9 cellular contexts compared by ENCODE assay signal in genomic region chr2:45889620-45890019, GRCh38.
DNase-seq lines count a peak whose midpoint lies in the region; ATAC-seq and TF ChIP-seq lines count a peak whose summit lies in the region.
"Had no signal": no experiment of that assay in that cellular context is flagged by ENCODE, and none has a peak within 500 bp of the region (broad histone marks: within the 10 kb centered on the region; RNA-seq: fewer than 3 reads in every experiment).

No MANE protein-coding gene starts in this region.

- no peaks in the 10 kb centered on the region for H3K27me3 ChIP-seq in stomach

- peak overlapping the region in 3 of 5 donors; percentile 25 to 65 (median 54) for H3K27ac ChIP-seq in stomach

- no peak overlapping the region for H3K27ac Mint-ChIP-seq in activated CD8-positive, alpha-beta T cell treated with anti-CD3 and anti-CD28 coated beads for 36 hours
- no peak overlapping the region for H3K27ac Mint-ChIP-seq in activated CD8-positive, alpha-beta T cell treated with anti-CD3 and anti-CD28 coated beads, Interleukin-2, amount 10 ng/mL, durations not matched to agents 7 days and 5 days
- H3K27ac Mint-ChIP-seq in activated naive CD8-positive, alpha-beta T cell treated with anti-CD3 and anti-CD28 coated beads, Interleukin-2, amount 50 U/mL, for 24 hours: no peak overlapping the region
- no peak overlapping the region for H3K27ac Mint-ChIP-seq in T-helper 2 cell treated with Interferon-gamma antibody and Interleukin-4, amounts not matched to agents 5 μg/mL and 100 μg/mL, for 36 hours

- peaks cover 41 to 92% (median 67%) of the 10 kb centered on the region in 4 donors for H3K4me1 ChIP-seq in stomach

- no peak overlapping the region for H3K4me3 Mint-ChIP-seq in activated CD8-positive, alpha-beta T cell treated with anti-CD3 and anti-CD28 coated beads for 36 hours
- no peak overlapping the region for H3K4me3 Mint-ChIP-seq in activated CD8-positive, alpha-beta T cell treated with anti-CD3 and anti-CD28 coated beads, Interleukin-2, amount 10 ng/mL, durations not matched to agents 7 days and 5 days
- no peak overlapping the region for H3K4me3 Mint-ChIP-seq in activated naive CD8-positive, alpha-beta T cell treated with anti-CD3 and anti-CD28 coated beads, Interleukin-2, amount 50 U/mL, for 24 hours
- no peak overlapping the region for H3K4me3 Mint-ChIP-seq in T-helper 2 cell treated with Interferon-gamma antibody and Interleukin-4, amounts not matched to agents 5 μg/mL and 100 μg/mL, for 36 hours

- WGBS in stomach, 5 donors: 32 to 53% (median 36%) methylated on average over 4 of the region's 4 CpGs

- no peak for TF ChIP-seq POLR2A in stomach (IDR thresholded peaks at IDR 0.05)

- ATAC-seq in activated CD8-positive, alpha-beta T cell treated with anti-CD3 and anti-CD28 coated beads for 36 hours: peak; percentile 57
- ATAC-seq in activated CD8-positive, alpha-beta T cell treated with anti-CD3 and anti-CD28 coated beads, Interleukin-2, amount 10 ng/mL, durations not matched to agents 7 days and 5 days: no peak
- ATAC-seq in HG02571 (IDR thresholded peaks at IDR 0.05; ENCODE audit: unreplicated experiment): peak; percentile 47
- peak; percentile 87 for ATAC-seq in activated naive CD8-positive, alpha-beta T cell treated with anti-CD3 and anti-CD28 coated beads, Interleukin-2, amount 50 U/mL, for 24 hours

- TF ChIP-seq EP300 in stomach (IDR thresholded peaks at IDR 0.05): no peak

- POLR2A ChIA-PET in activated CD8-positive, alpha-beta T cell treated with anti-CD3 and anti-CD28 coated beads for 36 hours (lab: Charles Lee): no interaction called here
- POLR2A ChIA-PET in activated CD8-positive, alpha-beta T cell treated with anti-CD3 and anti-CD28 coated beads, Interleukin-2, amount 10 ng/mL, durations not matched to agents 7 days and 5 days (lab: Charles Lee): interaction anchor here (1.1 to 1.7 kb wide), 2 partner anchors 40 to 109 kb away, joined by 3 to 4 read pairs; no protein-coding TSS in a partner anchor

- H3K4me1 Mint-ChIP-seq in activated CD8-positive, alpha-beta T cell treated with anti-CD3 and anti-CD28 coated beads for 36 hours (ENCODE audit: low read depth): peaks cover 33% of the 10 kb centered on the region
- H3K4me1 Mint-ChIP-seq in activated CD8-positive, alpha-beta T cell treated with anti-CD3 and anti-CD28 coated beads, Interleukin-2, amount 10 ng/mL, durations not matched to agents 7 days and 5 days (ENCODE audit: low read depth): peaks cover 48% of the 10 kb centered on the region
- peaks cover 46% of the 10 kb centered on the region for H3K4me1 Mint-ChIP-seq in activated naive CD8-positive, alpha-beta T cell treated with anti-CD3 and anti-CD28 coated beads, Interleukin-2, amount 50 U/mL, for 24 hours
- H3K4me1 Mint-ChIP-seq in T-helper 2 cell treated with Interferon-gamma antibody and Interleukin-4, amounts not matched to agents 5 μg/mL and 100 μg/mL, for 36 hours (ENCODE audit: low read depth): peaks cover 36% of the 10 kb centered on the region

- no peaks in the 10 kb centered on the region for H3K27me3 Mint-ChIP-seq in activated CD8-positive, alpha-beta T cell treated with anti-CD3 and anti-CD28 coated beads for 36 hours
- H3K27me3 Mint-ChIP-seq in activated CD8-positive, alpha-beta T cell treated with anti-CD3 and anti-CD28 coated beads, Interleukin-2, amount 10 ng/mL, durations not matched to agents 7 days and 5 days (ENCODE audit: low read depth): no peaks in the 10 kb centered on the region
- no peaks in the 10 kb centered on the region for H3K27me3 Mint-ChIP-seq in activated naive CD8-positive, alpha-beta T cell treated with anti-CD3 and anti-CD28 coated beads, Interleukin-2, amount 50 U/mL, for 24 hours
- no peaks in the 10 kb centered on the region for H3K27me3 Mint-ChIP-seq in T-helper 2 cell treated with Interferon-gamma antibody and Interleukin-4, amounts not matched to agents 5 μg/mL and 100 μg/mL, for 36 hours (ENCODE audit: low read depth)

- no peaks in the 10 kb centered on the region for H3K36me3 Mint-ChIP-seq in activated CD8-positive, alpha-beta T cell treated with anti-CD3 and anti-CD28 coated beads for 36 hours (ENCODE audit: low read depth)
- H3K36me3 Mint-ChIP-seq in activated CD8-positive, alpha-beta T cell treated with anti-CD3 and anti-CD28 coated beads, Interleukin-2, amount 10 ng/mL, durations not matched to agents 7 days and 5 days (ENCODE audit: low read depth): no peaks in the 10 kb centered on the region
- H3K36me3 Mint-ChIP-seq in activated naive CD8-positive, alpha-beta T cell treated with anti-CD3 and anti-CD28 coated beads, Interleukin-2, amount 50 U/mL, for 24 hours (ENCODE audit: low read depth): no peaks in the 10 kb centered on the region
- H3K36me3 Mint-ChIP-seq in T-helper 2 cell treated with Interferon-gamma antibody and Interleukin-4, amounts not matched to agents 5 μg/mL and 100 μg/mL, for 36 hours (ENCODE audit: low read depth): no peaks in the 10 kb centered on the region

- no peak for TF ChIP-seq CTCF in activated CD8-positive, alpha-beta T cell treated with anti-CD3 and anti-CD28 coated beads for 36 hours (IDR thresholded peaks at IDR 0.05)
- TF ChIP-seq CTCF in stomach (IDR thresholded peaks at IDR 0.05): no peak

- no peaks in the 10 kb centered on the region for H3K9me3 Mint-ChIP-seq in activated CD8-positive, alpha-beta T cell treated with anti-CD3 and anti-CD28 coated beads for 36 hours
- H3K9me3 Mint-ChIP-seq in activated CD8-positive, alpha-beta T cell treated with anti-CD3 and anti-CD28 coated beads, Interleukin-2, amount 10 ng/mL, durations not matched to agents 7 days and 5 days (ENCODE audit: insufficient read depth): no peaks in the 10 kb centered on the region
- H3K9me3 Mint-ChIP-seq in activated naive CD8-positive, alpha-beta T cell treated with anti-CD3 and anti-CD28 coated beads, Interleukin-2, amount 50 U/mL, for 24 hours: no peaks in the 10 kb centered on the region
- H3K9me3 Mint-ChIP-seq in T-helper 2 cell treated with Interferon-gamma antibody and Interleukin-4, amounts not matched to agents 5 μg/mL and 100 μg/mL, for 36 hours: no peaks in the 10 kb centered on the region

- H3K4me3 ChIP-seq in stomach: no peak overlapping the region

- no peaks in the 10 kb centered on the region for H3K36me3 ChIP-seq in stomach

- intact Hi-C loops in activated CD8-positive, alpha-beta T cell treated with anti-CD3 and anti-CD28 coated beads for 36 hours (cut with micrococcal nuclease): no loop called here
- intact Hi-C loops in stomach (cut with DNase I; ENCODE audit: low total_unique reads): no loop called here

- no peaks in the 10 kb centered on the region for H3K9me3 ChIP-seq in stomach

- CTCF ChIA-PET in activated CD8-positive, alpha-beta T cell treated with anti-CD3 and anti-CD28 coated beads for 36 hours (lab: Charles Lee): interaction anchor here (0.7 to 1.6 kb wide), 5 partner anchors 8 to 109 kb away, joined by 3 to 4 read pairs (median 3); no protein-coding TSS in a partner anchor
- CTCF ChIA-PET in activated CD8-positive, alpha-beta T cell treated with anti-CD3 and anti-CD28 coated beads, Interleukin-2, amount 10 ng/mL, durations not matched to agents 7 days and 5 days (lab: Charles Lee): interaction anchor here (0.7 to 2.3 kb wide), 9 partner anchors 10 to 111 kb away, joined by 3 to 13 read pairs (median 5); no protein-coding TSS in a partner anchor

- peak; percentile 38 for DNase-seq in activated CD8-positive, alpha-beta T cell treated with anti-CD3 and anti-CD28 coated beads for 36 hours
- DNase-seq in activated CD8-positive, alpha-beta T cell treated with anti-CD3 and anti-CD28 coated beads, Interleukin-2, amount 10 ng/mL, durations not matched to agents 7 days and 5 days: no peak
- no peak for DNase-seq in activated naive CD8-positive, alpha-beta T cell treated with anti-CD3 and anti-CD28 coated beads, Interleukin-2, amount 50 U/mL, for 24 hours
- DNase-seq in stomach: no peak
- no peak for DNase-seq in T-helper 2 cell treated with Interferon-gamma antibody and Interleukin-4, amounts not matched to agents 5 μg/mL and 100 μg/mL, for 36 hours (ENCODE audit: low spot score)
- no peak for DNase-seq in AML-193 (lab: John Stamatoyannopoulos, UW)
- DNase-seq in C1 segment of cervical spinal cord (lab: John Stamatoyannopoulos, UW): no peak
- DNase-seq: central memory CD4-positive, alpha-beta T cell had no signal
